Comparison of ENCODE assay signal across 20 cellular contexts in genomic region chr10:73439055-73439454, GRCh38. TPM values are rescaled to one million over a fixed set of nuclear protein-coding genes. Genes with fewer than 3 reads are reported as not detected.
DNase-seq lines count a peak whose midpoint lies in the region; ATAC-seq and TF ChIP-seq lines count a peak whose summit lies in the region.
"Had no signal": no experiment of that assay in that cellular context is flagged by ENCODE, and none has a peak within 500 bp of the region (broad histone marks: within the 10 kb centered on the region; RNA-seq: fewer than 3 reads in every experiment).

No MANE protein-coding gene starts in this region.

- DNase-seq in AG08396 (ENCODE audit: low spot score) (peak; percentile 10), IMR-90 (peak; percentile 66), fibroblast of gingiva (ENCODE audit: low read depth) (peak; percentile 22), non-pigmented ciliary epithelial cell (ENCODE audit: low read depth) (peak; percentile 31), foreskin melanocyte (no peak)
- DNase-seq in stimulated activated CD4-positive, alpha-beta T cell treated with anti-CD3 and anti-CD28 coated beads, Interleukin-12 subunit alpha, Interleukin-12 subunit beta, amount 100 ng/mL, for 4 hours, result no peak
- no peak for DNase-seq in stimulated activated CD8-positive, alpha-beta memory T cell treated with anti-CD3 and anti-CD28 coated beads, Interleukin-4, amount 100 ng/mL, for 48 hours
- DNase-seq: activated effector memory CD4-positive, alpha-beta T cell treated with anti-CD3 and anti-CD28 coated beads, Interleukin-2, amount 50 U/mL, for 16 hours; CD4-positive, CD25-positive, alpha-beta regulatory T cell; KG1; left cardiac atrium; naive thymus-derived CD8-positive, alpha-beta T cell; NCI-H2171; ovary; right lobe of liver; upper lobe of right lung; WERI-Rb-1 had no signal

- no TSS peak for BruUV-seq in IMR-90 (replicated peaks; lab: Mats Ljungman, UMichigan)

- intact Hi-C loops in IMR-90 (cut with micrococcal nuclease), result no loop called here

- no peaks in the 10 kb centered on the region for H3K27me3 ChIP-seq in IMR-90 (ENCODE audit: control insufficient read depth, insufficient read depth, low read length)
- H3K27me3 ChIP-seq: cardiac muscle cell, dorsolateral prefrontal cortex, ovary, right lobe of liver, upper lobe of right lung had no signal

- H3K4me1 ChIP-seq in IMR-90 (ENCODE audit: control insufficient read depth, insufficient read depth, low read length), result no peaks in the 10 kb centered on the region
- H3K4me1 ChIP-seq: right lobe of liver, upper lobe of right lung had no signal

- H3K56ac ChIP-seq in IMR-90 (ENCODE audit: extremely low read depth, insufficient read depth, low read length), result no peak overlapping the region

- H2AK5ac ChIP-seq in IMR-90 (ENCODE audit: low read depth, low read length), result no peak overlapping the region

- no peak for TF ChIP-seq RAD21 in IMR-90 (IDR thresholded peaks at IDR 0.05; ENCODE audit: low read length)

- no peak overlapping the region; a peak in 1 of 4 replicates for H4K8ac ChIP-seq in IMR-90 (ENCODE audit: low read depth in 2 of 2, low read length in 2 of 2)

- H3K9me3 ChIP-seq in IMR-90 (ENCODE audit: control insufficient read depth, insufficient read depth, low read length), result no peaks in the 10 kb centered on the region
- H3K9me3 ChIP-seq: ovary, right lobe of liver, upper lobe of right lung had no signal

- peaks cover 12% of the 10 kb centered on the region for H3K36me3 ChIP-seq in IMR-90 (ENCODE audit: control insufficient read depth, insufficient read depth, low read length)
- H3K36me3 ChIP-seq: ovary had no signal

- no peak for TF ChIP-seq POLR2A in IMR-90 (IDR thresholded peaks at IDR 0.05; ENCODE audit: low read depth, low read length)

- WGBS in IMR-90 (ENCODE audit: extremely low coverage in 2 of 2, insufficient read length in 1 of 2), 2 experiments, result no CpG with 5 or more reads among the region's 1 CpG

- POLR2A ChIA-PET in IMR-90 (lab: Charles Lee; ENCODE audit: unreplicated experiment), result no interaction called here

- no peak overlapping the region for H2BK20ac ChIP-seq in IMR-90 (ENCODE audit: low read depth, low read length)

- H3K4me2 ChIP-seq in IMR-90 (ENCODE audit: low read depth, low read length), result peak overlapping the region; percentile 6; the same call in 1 of the 2 replicates

- peaks cover 11 to 18% of the 10 kb centered on the region in 2 experiments; a peak in 3 of 4 replicates for H3K79me1 ChIP-seq in IMR-90 (ENCODE audit: low read depth in 1 of 2, low read length in 2 of 2)

- peak overlapping the region; percentile 61 for H2BK5ac ChIP-seq in IMR-90 (ENCODE audit: low read depth, low read length, poor library complexity, severe bottlenecking)

- no peak overlapping the region for H3K18ac ChIP-seq in IMR-90 (ENCODE audit: low read depth, low read length)

- no peaks in the 10 kb centered on the region for H4K20me1 ChIP-seq in IMR-90 (ENCODE audit: insufficient read depth, low read length)

- H3K23ac ChIP-seq in IMR-90 (ENCODE audit: low read depth, low read length), result no peak overlapping the region

- H3K9ac ChIP-seq in IMR-90 (ENCODE audit: low read depth, low read length), result no peak overlapping the region

- no peak overlapping the region for H4K5ac ChIP-seq in IMR-90 (ENCODE audit: low read depth, low read length)

- dilution Hi-C loops in IMR-90 (cut with HindIII; ENCODE audit: low sequenced_read_pairs, unreplicated experiment), result no loop called here

- H3K4ac ChIP-seq in IMR-90 (ENCODE audit: low read depth, low read length), result no peak overlapping the region

- H3K14ac ChIP-seq in IMR-90 (replicated peaks; ENCODE audit: low read depth, low read length), result no peak overlapping the region

- H2AFZ ChIP-seq in IMR-90 (replicated peaks; ENCODE audit: low read length, poor library complexity), result no peak overlapping the region

- ATAC-seq in IMR-90 (ENCODE audit: low read depth), result peak; percentile 66
- no peak for ATAC-seq in HG02571 (IDR thresholded peaks at IDR 0.05; ENCODE audit: unreplicated experiment)
- ATAC-seq: naive thymus-derived CD8-positive, alpha-beta T cell; right lobe of liver; upper lobe of right lung had no signal

- CTCF ChIA-PET in IMR-90 (lab: Yijun Ruan, JAX), result no interaction called here

- in situ Hi-C loops in IMR-90 (cut with MboI; ENCODE audit: low sequenced_read_pairs), result no loop called here

- no peak overlapping the region for H3K27ac ChIP-seq in IMR-90 (ENCODE audit: insufficient read depth, low read length)
- H3K27ac ChIP-seq: cardiac muscle cell, ovary, right lobe of liver, upper lobe of right lung, WERI-Rb-1 had no signal

- no peak overlapping the region for H2BK120ac ChIP-seq in IMR-90 (ENCODE audit: low read depth, low read length)

- no peak overlapping the region for H2AK9ac ChIP-seq in IMR-90 (replicated peaks; ENCODE audit: low read depth, low read length, poor library complexity)

- H2BK15ac ChIP-seq in IMR-90 (ENCODE audit: low read depth, low read length), result no peak overlapping the region

- H3K9me1 ChIP-seq in IMR-90 (ENCODE audit: insufficient read depth, low read length), result peaks cover 11% of the 10 kb centered on the region

- H3K4me3 ChIP-seq in IMR-90 (ENCODE audit: insufficient read depth, low read depth, low read length), result no peak overlapping the region
- H3K4me3 ChIP-seq: cardiac muscle cell, dorsolateral prefrontal cortex, ovary, right lobe of liver, upper lobe of right lung had no signal

- TF ChIP-seq CTCF in IMR-90 (conservative IDR thresholded peaks at IDR 0.05; ENCODE audit: low read depth, low read length), result no peak

- H4K91ac ChIP-seq in IMR-90 (ENCODE audit: insufficient read depth, low read depth, low read length), result no peak overlapping the region

TF ChIP-seq in IMR-90, 13 proteins besides CTCF, POLR2A, EP300 and RAD21:
- no peak for TF ChIP-seq NFE2L2 (IDR thresholded peaks at IDR 0.05; ENCODE audit: low read depth, low read length)
- peak; percentile 93 for TF ChIP-seq CEBPB (IDR thresholded peaks at IDR 0.05; ENCODE audit: low read depth, low read length)
- no peak for TF ChIP-seq SMC3 (IDR thresholded peaks at IDR 0.05; ENCODE audit: low read depth, low read length)

RNA-seq across cellular contexts. Expression of gene MSS51, which starts 5.7 kb away (rescaled TPM):
- 1.1 TPM in 2 replicates for total RNA-seq in IMR-90 (2012; rRNA removed)
- 1.3 and 1.8 TPM in 2 replicates for polyA plus RNA-seq in IMR-90 (2012; rRNA removed)
- polyA plus RNA-seq in IMR-90 (2012; cell fraction: cytosol; rRNA removed), result 0.23 and 0.36 TPM in 2 replicates
- 11.9 and 17.0 TPM in 2 replicates for polyA plus RNA-seq in IMR-90 (2012; cell fraction: nucleus; rRNA removed; ENCODE audit: low replicate concordance)

RNA-seq across cellular contexts. Expression of gene ANXA7, which starts 25.2 kb away (rescaled TPM):
- 102 and 120 TPM in 2 replicates for total RNA-seq in IMR-90 (2012; rRNA removed)
- polyA plus RNA-seq in IMR-90 (2012; rRNA removed), result 77.2 and 77.4 TPM in 2 replicates
- 29.6 and 35.2 TPM in 2 replicates for polyA plus RNA-seq in IMR-90 (2012; cell fraction: cytosol; rRNA removed)
- polyA plus RNA-seq in IMR-90 (2012; cell fraction: nucleus; rRNA removed; ENCODE audit: low replicate concordance), result 24.3 and 30.7 TPM in 2 replicates

RNA-seq across cellular contexts. Expression of gene PPP3CB, which starts 56.8 kb away (rescaled TPM):
- total RNA-seq in IMR-90 (2012; rRNA removed), result 22.9 and 40.0 TPM in 2 replicates
- polyA plus RNA-seq in IMR-90 (2012; rRNA removed), result 26.4 and 36.4 TPM in 2 replicates
- 9.5 and 34.7 TPM in 2 replicates for polyA plus RNA-seq in IMR-90 (2012; cell fraction: cytosol; rRNA removed)
- 7.7 and 38.3 TPM in 2 replicates for polyA plus RNA-seq in IMR-90 (2012; cell fraction: nucleus; rRNA removed; ENCODE audit: low replicate concordance)

Comparison
In these comparisons a context has a peak if more than half of its experiments do, and no peak if none do; other contexts are left out.
1. DNase-seq: peak in AG08396 (single experiment), IMR-90 (single experiment), fibroblast of gingiva (single experiment) and non-pigmented ciliary epithelial cell (single experiment); none in stimulated activated CD4-positive, alpha-beta T cell treated with anti-CD3 and anti-CD28 coated beads, Interleukin-12 subunit alpha, Interleukin-12 subunit beta, amount 100 ng/mL, for 4 hours (single experiment), foreskin melanocyte (single experiment) and stimulated activated CD8-positive, alpha-beta memory T cell treated with anti-CD3 and anti-CD28 coated beads, Interleukin-4, amount 100 ng/mL, for 48 hours (single experiment).